17 cellular contexts compared by ENCODE assay signal in the genomic region with DNA sequence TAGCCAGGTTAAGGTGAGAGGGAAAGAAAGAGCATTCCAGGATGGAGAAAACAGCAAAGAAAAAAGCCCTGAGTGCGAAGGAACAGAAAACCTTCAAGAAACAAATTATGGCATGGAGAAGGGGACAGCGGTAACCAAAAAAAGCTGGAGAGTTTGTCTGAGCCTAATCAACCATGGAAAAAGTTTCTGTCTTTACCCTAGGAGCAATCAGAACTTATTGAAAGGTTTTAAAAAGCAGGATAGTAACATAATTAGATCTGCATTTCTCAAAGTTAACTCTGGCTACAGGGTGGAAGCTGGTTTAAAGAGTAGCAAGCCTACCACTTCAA. TPM values are rescaled to one million over a fixed set of nuclear protein-coding genes. Genes with fewer than 3 reads are reported as not detected.
"Had no signal": no experiment of that assay in that cellular context is flagged by ENCODE, and none has a peak within 500 bp of the region (broad histone marks: within the 10 kb centered on the region; RNA-seq: fewer than 3 reads in every experiment).

No MANE protein-coding gene starts in this region.

- H3K36me3 Mint-ChIP-seq: activated naive CD8-positive, alpha-beta T cell; memory B cell had no signal

- H3K9me3 Mint-ChIP-seq: activated T-cell treated with anti-CD3 and anti-CD28 coated beads, Interleukin-2, amount 50 U/mL, for 24 hours; activated T-helper 2 cell treated with anti-CD3 and anti-CD28 coated beads, Interferon-gamma antibody, Interleukin-2, Interleukin-4, amounts not matched to agents 10 μg/mL and 5 μg/mL and 100 μg/mL, durations not matched to agents 14 hours and 24 hours and 36 hours; memory B cell; stimulated activated naive CD8-positive, alpha-beta T cell treated with anti-CD3 and anti-CD28 coated beads, Interleukin-15, amount 100 ng/mL, for 72 hours had no signal

- H2AFZ ChIP-seq: parathyroid adenoma had no signal

- DNase-seq: cortex of kidney, esophagus squamous epithelium, T-helper 9 cell had no signal

- ATAC-seq: gastrocnemius medialis had no signal

- H3K9ac ChIP-seq: parathyroid adenoma had no signal

- H3K27ac ChIP-seq: esophagus squamous epithelium, gastrocnemius medialis, parathyroid adenoma, skin epidermis, tibial artery, uterus had no signal

- H3K36me3 ChIP-seq: esophagus squamous epithelium, gastrocnemius medialis, tibial artery, uterus had no signal

- H3K4me3 Mint-ChIP-seq: activated CD4-positive, alpha-beta T cell treated with anti-CD3 and anti-CD28 coated beads for 36 hours; activated naive CD8-positive, alpha-beta T cell; activated T-cell treated with anti-CD3 and anti-CD28 coated beads, Interleukin-2, amount 50 U/mL, for 24 hours; endodermal cell; memory B cell; stimulated activated naive CD8-positive, alpha-beta T cell treated with anti-CD3 and anti-CD28 coated beads, Interleukin-15, amount 100 ng/mL, for 72 hours had no signal

- H3K4me3 ChIP-seq: esophagus squamous epithelium, gastrocnemius medialis, skin epidermis, tibial artery, uterus had no signal

- H3K27me3 ChIP-seq: esophagus squamous epithelium, gastrocnemius medialis, tibial artery, uterus had no signal

- H3K9me3 ChIP-seq: esophagus squamous epithelium, gastrocnemius medialis, tibial artery, uterus had no signal

- H3K27ac Mint-ChIP-seq: activated CD4-positive, alpha-beta T cell treated with anti-CD3 and anti-CD28 coated beads for 36 hours; activated naive CD8-positive, alpha-beta T cell; activated T-cell treated with anti-CD3 and anti-CD28 coated beads, Interleukin-2, amount 50 U/mL, for 24 hours; activated T-helper 2 cell treated with anti-CD3 and anti-CD28 coated beads, Interferon-gamma antibody, Interleukin-2, Interleukin-4, amounts not matched to agents 10 μg/mL and 5 μg/mL and 100 μg/mL, durations not matched to agents 14 hours and 24 hours and 36 hours; endodermal cell; memory B cell; stimulated activated naive CD8-positive, alpha-beta T cell treated with anti-CD3 and anti-CD28 coated beads, Interleukin-15, amount 100 ng/mL, for 72 hours had no signal

- H3K27me3 Mint-ChIP-seq: activated CD4-positive, alpha-beta T cell treated with anti-CD3 and anti-CD28 coated beads for 36 hours; activated naive CD8-positive, alpha-beta T cell; activated T-cell treated with anti-CD3 and anti-CD28 coated beads, Interleukin-2, amount 50 U/mL, for 24 hours; memory B cell; stimulated activated naive CD8-positive, alpha-beta T cell treated with anti-CD3 and anti-CD28 coated beads, Interleukin-15, amount 100 ng/mL, for 72 hours had no signal

- H3K79me2 ChIP-seq: parathyroid adenoma had no signal

RNA-seq across cellular contexts. Expression of a gene that starts 26.1 kb away (rescaled TPM):
- total RNA-seq: mononuclear cell, myocyte had no signal
